8 cellular contexts compared by ENCODE assay signal in genomic region chr4:87092389-87093141, GRCh38.
DNase-seq lines count a peak whose midpoint lies in the region; ATAC-seq and TF ChIP-seq lines count a peak whose summit lies in the region.

No MANE protein-coding gene starts in this region.

- no peaks in the 10 kb centered on the region for H3K9me3 Mint-ChIP-seq in neural progenitor cell

- ATAC-seq in right lobe of liver: peak; percentile 84 to 92 (median 89)
- ATAC-seq in HG02938 (IDR thresholded peaks at IDR 0.05; ENCODE audit: unreplicated experiment): no peak

- no TSS peak for BruUV-seq in mammary epithelial cell (replicated peaks; lab: Mats Ljungman, UMichigan)

- TF ChIP-seq CTCF in mammary epithelial cell (conservative IDR thresholded peaks at IDR 0.05 in 1 of 2, IDR thresholded peaks at IDR 0.05 in 1 of 2; ENCODE audit: extremely low read depth in 1 of 2, insufficient read depth in 1 of 2, low read depth in 1 of 2, low read length in 2 of 2) (no peak), right lobe of liver (IDR thresholded peaks at IDR 0.05) (no peak), neural progenitor cell (IDR thresholded peaks at IDR 0.05) (no peak)

- peaks cover 17% of the 10 kb centered on the region for H3K4me1 Mint-ChIP-seq in neural progenitor cell

- H3K4me3 ChIP-seq in mammary epithelial cell (replicated peaks in 1 of 3; ENCODE audit: insufficient read depth in 1 of 3, low read depth in 2 of 3, low read length in 3 of 3): no peak overlapping the region
- no peak overlapping the region for H3K4me3 ChIP-seq in right lobe of liver
- no peak overlapping the region for H3K4me3 ChIP-seq in neural progenitor cell

- H3K4me2 ChIP-seq in mammary epithelial cell (ENCODE audit: insufficient read depth, low read depth, low read length) (peak overlapping the region; percentile 53), neural progenitor cell (no peak overlapping the region)

- H3F3A ChIP-seq in neural progenitor cell (ENCODE audit: low read depth): peaks cover 15% of the 10 kb centered on the region

- peaks cover 7% of the 10 kb centered on the region for H3K36me3 Mint-ChIP-seq in neural progenitor cell

- H3K4me1 ChIP-seq in mammary epithelial cell (ENCODE audit: insufficient read depth, low read length) (peaks cover 24% of the 10 kb centered on the region), right lobe of liver (peaks cover 0 to 23% (median 6%) of the 10 kb centered on the region in 4 donors), neural progenitor cell (peaks cover 9% of the 10 kb centered on the region)

- in situ Hi-C loops in mammary epithelial cell (cut with MboI; ENCODE audit: low sequenced_read_pairs in 2 of 2): loop anchor here (10.0 kb wide), 2 partner anchors 158 to 168 kb away; partner anchors contain the start of gene AFF1 (in 1 of the 2)

- no peak overlapping the region for H2AFZ ChIP-seq in mammary epithelial cell (ENCODE audit: low read depth, low read length)
- no peak overlapping the region for H2AFZ ChIP-seq in neural progenitor cell (replicated peaks)

- no peak overlapping the region for H3K4me3 Mint-ChIP-seq in neural progenitor cell

- H4K20me1 ChIP-seq in mammary epithelial cell (ENCODE audit: insufficient read depth, low read length) (no peaks in the 10 kb centered on the region), neural progenitor cell (ENCODE audit: low read depth) (peaks cover 7% of the 10 kb centered on the region)

- H3K79me2 ChIP-seq in mammary epithelial cell (ENCODE audit: insufficient read depth, low read length) (peaks cover 6% of the 10 kb centered on the region), neural progenitor cell (ENCODE audit: low read depth) (peaks cover 13% of the 10 kb centered on the region)

- WGBS in mammary epithelial cell (ENCODE audit: low coverage, missing lambda C conversion rate): 0% methylated on average over 4 of the region's 4 CpGs
- 14% methylated on average over 4 of the region's 4 CpGs for WGBS in right lobe of liver (ENCODE audit: insufficient coverage, low coverage, low lambda C conversion rate, missing lambda C conversion rate)

- H3K36me3 ChIP-seq in mammary epithelial cell (ENCODE audit: insufficient read depth, low read length) (no peaks in the 10 kb centered on the region), right lobe of liver (peaks cover 0 to 13% (median 2%) of the 10 kb centered on the region in 4 donors), neural progenitor cell (no peaks in the 10 kb centered on the region)

- dilution Hi-C loops in mammary epithelial cell (cut with HindIII; ENCODE audit: low sequenced_read_pairs): no loop called here

- no peaks in the 10 kb centered on the region for H3K27me3 ChIP-seq in mammary epithelial cell (ENCODE audit: insufficient read depth, low read length)
- H3K27me3 ChIP-seq in right lobe of liver: no peaks in the 10 kb centered on the region
- no peaks in the 10 kb centered on the region for H3K27me3 ChIP-seq in neural progenitor cell

- no peak for TF ChIP-seq POLR2A in right lobe of liver (IDR thresholded peaks at IDR 0.05)

- intact Hi-C loops in mammary epithelial cell (cut with micrococcal nuclease) (loop anchor here (1.0 to 5.0 kb wide), 9 partner anchors 29 to 596 kb away; partner anchors contain the start of gene AFF1), right lobe of liver (cut with DNase I) (loop anchor here (10.0 kb wide), 1 partner anchor 168 kb away; no protein-coding TSS in a partner anchor)

- H3K27ac ChIP-seq in mammary epithelial cell (ENCODE audit: insufficient read depth, low read depth, low read length) (peak overlapping the region; percentile 97), right lobe of liver (peak overlapping the region in 1 of 3 donors; percentile 17), neural progenitor cell (no peak overlapping the region)

- no peaks in the 10 kb centered on the region for H3K9me3 ChIP-seq in mammary epithelial cell (replicated peaks; ENCODE audit: insufficient read depth, low read length)
- no peaks in the 10 kb centered on the region for H3K9me3 ChIP-seq in right lobe of liver
- H3K9me3 ChIP-seq in neural progenitor cell (ENCODE audit: low read depth): no peaks in the 10 kb centered on the region

- POLR2A ChIA-PET in HEK293T (lab: Yijun Ruan, JAX): interaction anchor here (1.2 to 1.8 kb wide), 4 partner anchors 81 to 171 kb away, joined by 3 to 5 read pairs (median 4); partner anchors contain the start of gene AFF1

- H3K9ac ChIP-seq in mammary epithelial cell (ENCODE audit: insufficient read depth, low read length) (peak overlapping the region; percentile 70), neural progenitor cell (no peak overlapping the region)

- H3K27me3 Mint-ChIP-seq in neural progenitor cell (ENCODE audit: insufficient read depth, low read depth): no peaks in the 10 kb centered on the region

- no peak overlapping the region for H3K27ac Mint-ChIP-seq in neural progenitor cell

- CTCF ChIA-PET in HEK293T (lab: Yijun Ruan, JAX): interaction anchor here (0.8 to 3.4 kb wide), 5 partner anchors 17 to 170 kb away, joined by 3 to 31 read pairs (median 3); no protein-coding TSS in a partner anchor
- CTCF ChIA-PET in mammary epithelial cell (lab: Charles Lee; ENCODE audit: low non-redundant PET): interaction anchor here (0.6 to 2.2 kb wide), 4 partner anchors 157 to 758 kb away, joined by 5 to 13 read pairs (median 10); no protein-coding TSS in a partner anchor

- peak; percentile 14 for DNase-seq in DMS 273 treated with DMSO at 0.1 percent for 48 hours (lab: John Stamatoyannopoulos, UW)
- DNase-seq in HEK293T (ENCODE audit: extremely low spot score): peak; percentile 44
- DNase-seq in NCI-H2227 treated with DMSO at 0.1 percent for 48 hours (lab: John Stamatoyannopoulos, UW): peak; percentile 47
- DNase-seq in mammary epithelial cell: peak; percentile 98
- peak; percentile 74 to 84 (median 81) for DNase-seq in right lobe of liver
- no peak for DNase-seq in midbrain (lab: John Stamatoyannopoulos, UW)
- DNase-seq in neural progenitor cell (ENCODE audit: low spot score): no peak

TF ChIP-seq in HEK293T, 16 proteins besides CTCF, POLR2A, EP300 and RAD21:
- no peak for TF ChIP-seq BHLHE40 (IDR thresholded peaks at IDR 0.05; ENCODE audit: borderline replicate concordance)

Comparison
In these comparisons a context has a peak if more than half of its experiments do, and no peak if none do; other contexts are left out.
1. DNase-seq: peak in DMS 273 treated with DMSO at 0.1 percent for 48 hours (single experiment), HEK293T (single experiment), NCI-H2227 treated with DMSO at 0.1 percent for 48 hours (single experiment), mammary epithelial cell (single experiment) and right lobe of liver (3 of 3); none in midbrain (single experiment) and neural progenitor cell (single experiment).